23 cellular contexts compared by ENCODE assay signal in the genomic region with DNA sequence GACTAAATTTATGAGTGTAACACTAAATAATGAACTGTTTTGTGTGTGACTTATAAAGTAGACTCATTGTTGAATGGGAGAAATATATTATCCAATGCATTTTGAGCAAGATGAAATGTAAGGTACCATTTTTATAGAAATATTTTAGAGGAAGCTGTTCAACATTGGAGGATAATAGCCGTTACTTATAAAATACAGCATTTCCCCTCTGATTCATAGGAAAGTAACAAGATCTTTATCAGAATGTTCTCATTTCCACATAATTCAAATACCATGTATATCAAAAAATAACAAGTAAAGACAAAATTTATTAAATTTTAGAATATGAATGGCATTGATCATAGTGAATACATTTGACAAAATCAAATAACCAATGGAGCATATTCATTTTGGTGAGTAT.
A peak's percentile ranks its signal among the peaks of the same experiment; 100 is the strongest.
DNase-seq lines count a peak whose midpoint lies in the region; TF ChIP-seq lines count a peak whose summit lies in the region.
"Had no signal": no experiment of that assay in that cellular context is flagged by ENCODE, and none has a peak within 500 bp of the region (broad histone marks: within the 10 kb centered on the region; RNA-seq: fewer than 3 reads in every experiment).

No MANE protein-coding gene starts in this region.

- H3K9me3 Mint-ChIP-seq in activated CD4-positive, alpha-beta memory T cell treated with anti-CD3 and anti-CD28 coated beads, Interleukin-2, amount 10 ng/mL, durations not matched to agents 7 days and 5 days: peaks cover 9% of the 10 kb centered on the region
- peaks cover 5% of the 10 kb centered on the region for H3K9me3 Mint-ChIP-seq in activated CD4-positive, alpha-beta memory T cell treated with anti-CD3 and anti-CD28 coated beads for 36 hours
- peaks cover 9% of the 10 kb centered on the region for H3K9me3 Mint-ChIP-seq in osteocyte (ENCODE audit: unreplicated experiment)
- H3K9me3 Mint-ChIP-seq: endodermal cell, GM23338 had no signal

- intact Hi-C loops in activated CD4-positive, alpha-beta memory T cell treated with anti-CD3 and anti-CD28 coated beads for 36 hours (cut with micrococcal nuclease): loop anchor here (1.0 to 5.0 kb wide), 10 partner anchors 20 to 354 kb away; no protein-coding TSS in a partner anchor

- no peak for DNase-seq in activated CD4-positive, alpha-beta memory T cell treated with anti-CD3 and anti-CD28 coated beads, Interleukin-2, amount 10 ng/mL, durations not matched to agents 7 days and 5 days
- no peak for DNase-seq in activated CD4-positive, alpha-beta memory T cell treated with anti-CD3 and anti-CD28 coated beads for 36 hours
- DNase-seq in LHCN-M2 (ENCODE audit: low read depth) (peak; percentile 6), dermis blood vessel endothelial cell (peak; percentile 58), osteocyte (ENCODE audit: extremely low spot score, unreplicated experiment) (no peak), amniotic stem cell (lab: John Stamatoyannopoulos, UW) (no peak), erythroblast (lab: John Stamatoyannopoulos, UW) (no peak), D341Med (ENCODE audit: low spot score) (no peak)
- DNase-seq: 8988T; activated CD4-positive, alpha-beta T cell treated with anti-CD3 and anti-CD28 coated beads for 1 hour; activated CD8-positive, alpha-beta memory T cell treated with anti-CD3 and anti-CD28 coated beads for 24 hours; colonic mucosa; COR-L47; endodermal cell; head of caudate nucleus; left ventricle myocardium superior; NCI-H1105 treated with DMSO at 0.1 percent for 48 hours; NCI-H2081 treated with DMSO at 0.1 percent for 48 hours; SHP77; spleen; stimulated activated naive CD8-positive, alpha-beta T cell treated with anti-CD3 and anti-CD28 coated beads, Interleukin-15, Interleukin-2, amounts not matched to agents 100 U/mL and 50 U/mL, for 24 hours had no signal

- H3K4me1 Mint-ChIP-seq in activated CD4-positive, alpha-beta memory T cell treated with anti-CD3 and anti-CD28 coated beads, Interleukin-2, amount 10 ng/mL, durations not matched to agents 7 days and 5 days: peaks cover 46% of the 10 kb centered on the region
- H3K4me1 Mint-ChIP-seq in activated CD4-positive, alpha-beta memory T cell treated with anti-CD3 and anti-CD28 coated beads for 36 hours (ENCODE audit: low read depth): peaks cover 43% of the 10 kb centered on the region
- H3K4me1 Mint-ChIP-seq in osteocyte (ENCODE audit: unreplicated experiment): peaks cover 9% of the 10 kb centered on the region
- H3K4me1 Mint-ChIP-seq: B cell, endodermal cell, GM23338 had no signal

- H3K4me3 Mint-ChIP-seq in activated CD4-positive, alpha-beta memory T cell treated with anti-CD3 and anti-CD28 coated beads, Interleukin-2, amount 10 ng/mL, durations not matched to agents 7 days and 5 days: no peak overlapping the region
- H3K4me3 Mint-ChIP-seq in activated CD4-positive, alpha-beta memory T cell treated with anti-CD3 and anti-CD28 coated beads for 36 hours: no peak overlapping the region
- no peak overlapping the region for H3K4me3 Mint-ChIP-seq in osteocyte (ENCODE audit: unreplicated experiment)
- H3K4me3 Mint-ChIP-seq: B cell, endodermal cell, GM23338 had no signal

- CTCF ChIA-PET in activated CD4-positive, alpha-beta memory T cell treated with anti-CD3 and anti-CD28 coated beads, Interleukin-2, amount 10 ng/mL, durations not matched to agents 7 days and 5 days (lab: Charles Lee): interaction anchor here (0.7 to 1.2 kb wide), 2 partner anchors 280 to 321 kb away, joined by 3 read pairs; no protein-coding TSS in a partner anchor
- CTCF ChIA-PET in activated CD4-positive, alpha-beta memory T cell treated with anti-CD3 and anti-CD28 coated beads for 36 hours (lab: Charles Lee): interaction anchor here (0.6 to 1.1 kb wide), 2 partner anchors 46 to 56 kb away, joined by 3 to 7 read pairs; no protein-coding TSS in a partner anchor

- POLR2A ChIA-PET in activated CD4-positive, alpha-beta memory T cell treated with anti-CD3 and anti-CD28 coated beads, Interleukin-2, amount 10 ng/mL, durations not matched to agents 7 days and 5 days (lab: Charles Lee): interaction anchor here (0.8 to 3.1 kb wide), 10 partner anchors 13 to 353 kb away, joined by 3 to 16 read pairs (median 6); a partner anchor contains a TSS
- POLR2A ChIA-PET in activated CD4-positive, alpha-beta memory T cell treated with anti-CD3 and anti-CD28 coated beads for 36 hours (lab: Charles Lee): interaction anchor here (1.0 to 3.8 kb wide), 7 partner anchors 52 to 164 kb away, joined by 3 to 24 read pairs (median 7); no protein-coding TSS in a partner anchor

- TF ChIP-seq POLR2A in erythroblast (IDR thresholded peaks at IDR 0.05; ENCODE audit: low read length): no peak

- H3K27ac Mint-ChIP-seq in activated CD4-positive, alpha-beta memory T cell treated with anti-CD3 and anti-CD28 coated beads, Interleukin-2, amount 10 ng/mL, durations not matched to agents 7 days and 5 days: peak overlapping the region; percentile 27
- H3K27ac Mint-ChIP-seq in activated CD4-positive, alpha-beta memory T cell treated with anti-CD3 and anti-CD28 coated beads for 36 hours: no peak overlapping the region
- peak overlapping the region; percentile 13 for H3K27ac Mint-ChIP-seq in osteocyte (ENCODE audit: unreplicated experiment)
- H3K27ac Mint-ChIP-seq: B cell, endodermal cell, GM23338 had no signal

- H3K27me3 Mint-ChIP-seq in activated CD4-positive, alpha-beta memory T cell treated with anti-CD3 and anti-CD28 coated beads, Interleukin-2, amount 10 ng/mL, durations not matched to agents 7 days and 5 days: no peaks in the 10 kb centered on the region
- H3K27me3 Mint-ChIP-seq in activated CD4-positive, alpha-beta memory T cell treated with anti-CD3 and anti-CD28 coated beads for 36 hours: no peaks in the 10 kb centered on the region
- peaks cover 6% of the 10 kb centered on the region for H3K27me3 Mint-ChIP-seq in osteocyte (ENCODE audit: unreplicated experiment)
- H3K27me3 Mint-ChIP-seq: B cell had no signal

- no peak for TF ChIP-seq CTCF in osteocyte (IDR thresholded peaks at IDR 0.05)

- H3K36me3 Mint-ChIP-seq in activated CD4-positive, alpha-beta memory T cell treated with anti-CD3 and anti-CD28 coated beads, Interleukin-2, amount 10 ng/mL, durations not matched to agents 7 days and 5 days (ENCODE audit: low read depth): peaks cover 32% of the 10 kb centered on the region
- peaks cover 4% of the 10 kb centered on the region for H3K36me3 Mint-ChIP-seq in activated CD4-positive, alpha-beta memory T cell treated with anti-CD3 and anti-CD28 coated beads for 36 hours
- H3K36me3 Mint-ChIP-seq in osteocyte (ENCODE audit: unreplicated experiment): peaks cover 4% of the 10 kb centered on the region

Comparison
In these comparisons a context has a peak if more than half of its experiments do, and no peak if none do; other contexts are left out.
1. DNase-seq: peak in LHCN-M2 (single experiment) and dermis blood vessel endothelial cell (single experiment); none in activated CD4-positive, alpha-beta memory T cell treated with anti-CD3 and anti-CD28 coated beads, Interleukin-2, amount 10 ng/mL, durations not matched to agents 7 days and 5 days (single experiment), activated CD4-positive, alpha-beta memory T cell treated with anti-CD3 and anti-CD28 coated beads for 36 hours (single experiment), osteocyte (single experiment), amniotic stem cell (single experiment), erythroblast (0 of 2) and D341Med (single experiment).